ENCODE assay signal across 8 cellular contexts in genomic region chr19:49150106-49150943, GRCh38. TPM values are rescaled to one million over a fixed set of nuclear protein-coding genes. Genes with fewer than 3 reads are reported as not detected.
DNase-seq lines count a peak whose midpoint lies in the region; ATAC-seq, FAIRE-seq and TF ChIP-seq lines count a peak whose summit lies in the region.

No MANE protein-coding gene starts in this region.

- H4K20me1 ChIP-seq in Karpas-422 (ENCODE audit: insufficient read depth, low read depth, low read length) = no peaks in the 10 kb centered on the region
- no peaks in the 10 kb centered on the region for H4K20me1 ChIP-seq in PC-9 (ENCODE audit: insufficient read depth)

- peaks cover 11% of the 10 kb centered on the region for H3K9me3 Mint-ChIP-seq in activated naive CD4-positive, alpha-beta T cell treated with anti-CD3 and anti-CD28 coated beads, Interleukin-2, amount 50 U/mL, for 24 hours
- peaks cover 3% of the 10 kb centered on the region for H3K9me3 Mint-ChIP-seq in natural killer cell treated with Interleukin-12 subunit alpha and Interleukin-12 subunit beta and Interleukin-15 and Interleukin-18, amount 100 ng/mL, for 72 hours

- TF ChIP-seq POLR2A in vagina (IDR thresholded peaks at IDR 0.05) = peak in 1 of 2 donors; percentile 4

- no peak overlapping the region for H3K27ac Mint-ChIP-seq in activated naive CD4-positive, alpha-beta T cell treated with anti-CD3 and anti-CD28 coated beads, Interleukin-2, amount 50 U/mL, for 24 hours
- H3K27ac Mint-ChIP-seq in natural killer cell treated with Interleukin-12 subunit alpha and Interleukin-12 subunit beta and Interleukin-15 and Interleukin-18, amount 100 ng/mL, for 72 hours = no peak overlapping the region

- H3K27ac ChIP-seq in Karpas-422 (ENCODE audit: low read length) = no peak overlapping the region
- H3K27ac ChIP-seq in PC-9 = peak overlapping the region; percentile 37
- H3K27ac ChIP-seq in vagina = peak overlapping the region; percentile 66

- H3K9ac ChIP-seq in Karpas-422 (ENCODE audit: low read length) = peak overlapping the region; percentile 24; the same call in 1 of the 2 replicates

- H3K4me1 Mint-ChIP-seq in activated naive CD4-positive, alpha-beta T cell treated with anti-CD3 and anti-CD28 coated beads, Interleukin-2, amount 50 U/mL, for 24 hours = peaks cover 24% of the 10 kb centered on the region
- peaks cover 28 to 30% of the 10 kb centered on the region in 2 donors for H3K4me1 Mint-ChIP-seq in natural killer cell treated with Interleukin-12 subunit alpha and Interleukin-12 subunit beta and Interleukin-15 and Interleukin-18, amount 100 ng/mL, for 72 hours (ENCODE audit: low read depth in 2 of 2)

- H3K9me2 ChIP-seq in Karpas-422 (replicated peaks; ENCODE audit: insufficient read depth, low read length) (no peaks in the 10 kb centered on the region), PC-9 (ENCODE audit: insufficient read depth) (no peaks in the 10 kb centered on the region)

- DNase-seq in DMS53 treated with DMSO at 0.1 percent for 48 hours (lab: John Stamatoyannopoulos, UW; ENCODE audit: unreplicated experiment) (peak; percentile 86), Karpas-422 (peak; percentile 74), PC-9 (peak; percentile 63 to 85), frontal cortex (ENCODE audit: low spot score in 2 of 2) (peak; percentile 80 to 87), vagina (ENCODE audit: extremely low spot score in 2 of 2) (no peak)
- DNase-seq in natural killer cell treated with Interleukin-12 subunit alpha and Interleukin-12 subunit beta and Interleukin-15 and Interleukin-18, amount 100 ng/mL, for 72 hours (ENCODE audit: low spot score) = peak; percentile 73

- H3K9me3 ChIP-seq in Karpas-422 (ENCODE audit: low read length) (no peaks in the 10 kb centered on the region), PC-9 (ENCODE audit: insufficient read depth, low read depth) (no peaks in the 10 kb centered on the region), vagina (no peaks in the 10 kb centered on the region)

- H3K4me3 ChIP-seq in Karpas-422 (ENCODE audit: low read length) (peak overlapping the region; percentile 25; the same call in 1 of the 2 replicates), PC-9 (peak overlapping the region; percentile 88), vagina (peak overlapping the region; percentile 55 to 84)

- TF ChIP-seq CTCF in PC-9 (conservative IDR thresholded peaks at IDR 0.05) (no peak), vagina (IDR thresholded peaks at IDR 0.05) (no peak)

- peak overlapping the region; percentile 49 for H3K4me2 ChIP-seq in Karpas-422 (ENCODE audit: low read depth, low read length, poor library complexity, severe bottlenecking)
- H3K4me2 ChIP-seq in PC-9 = peak overlapping the region; percentile 99

- POLR2A ChIA-PET in PC-9 (lab: Charles Lee; ENCODE audit: unreplicated experiment) = interaction anchor here (0.6 to 0.7 kb wide), 3 partner anchors 175 to 1053 kb away, joined by 6 to 11 read pairs (median 9); partner anchors contain the start of gene MYH14

- no peaks in the 10 kb centered on the region for H3K36me3 ChIP-seq in Karpas-422 (ENCODE audit: insufficient read depth, low read length)
- H3K36me3 ChIP-seq in PC-9 (ENCODE audit: low read depth) = no peaks in the 10 kb centered on the region
- H3K36me3 ChIP-seq in vagina = no peaks in the 10 kb centered on the region

- no peak for FAIRE-seq in frontal cortex (lab: Jason Lieb, UNC)

- BruUV-seq in PC-9 (replicated peaks; lab: Mats Ljungman, UMichigan) = TSS peak; percentile 78

- H3F3A ChIP-seq in PC-9 (ENCODE audit: insufficient read depth, low read depth) = peaks cover 22% of the 10 kb centered on the region; the same call in 1 of the 2 replicates

- H2AFZ ChIP-seq in Karpas-422 (ENCODE audit: low read length) = 0 out of 2 replicates have a peak overlapping the region, but pooled peaks have one; percentile 23
- H2AFZ ChIP-seq in PC-9 = peak overlapping the region; percentile 92

- H3K4me1 ChIP-seq in Karpas-422 (ENCODE audit: low read length) = peaks cover 22% of the 10 kb centered on the region
- H3K4me1 ChIP-seq in PC-9 (replicated peaks; ENCODE audit: insufficient read depth) = peaks cover 16% of the 10 kb centered on the region; the same call in 1 of the 2 replicates
- peaks cover 47% of the 10 kb centered on the region for H3K4me1 ChIP-seq in vagina

- H3K4me3 Mint-ChIP-seq in activated naive CD4-positive, alpha-beta T cell treated with anti-CD3 and anti-CD28 coated beads, Interleukin-2, amount 50 U/mL, for 24 hours = peak overlapping the region; percentile 86
- H3K4me3 Mint-ChIP-seq in natural killer cell treated with Interleukin-12 subunit alpha and Interleukin-12 subunit beta and Interleukin-15 and Interleukin-18, amount 100 ng/mL, for 72 hours = peak overlapping the region; percentile 91

- intact Hi-C loops in PC-9 (cut with micrococcal nuclease; ENCODE audit: unreplicated experiment) = no loop called here
- intact Hi-C loops in vagina (cut with DNase I) = no loop called here

- H3K27me3 ChIP-seq in Karpas-422 (ENCODE audit: low read length) (no peaks in the 10 kb centered on the region), PC-9 (ENCODE audit: insufficient read depth, low read depth) (no peaks in the 10 kb centered on the region), vagina (no peaks in the 10 kb centered on the region)

- H3K79me2 ChIP-seq in Karpas-422 (ENCODE audit: low read length) = no peaks in the 10 kb centered on the region
- H3K79me2 ChIP-seq in PC-9 (ENCODE audit: low read depth) = no peaks in the 10 kb centered on the region

- H3K27me3 Mint-ChIP-seq in activated naive CD4-positive, alpha-beta T cell treated with anti-CD3 and anti-CD28 coated beads, Interleukin-2, amount 50 U/mL, for 24 hours = peaks cover 54% of the 10 kb centered on the region
- H3K27me3 Mint-ChIP-seq in natural killer cell treated with Interleukin-12 subunit alpha and Interleukin-12 subunit beta and Interleukin-15 and Interleukin-18, amount 100 ng/mL, for 72 hours = peaks cover 23 to 40% of the 10 kb centered on the region in 2 donors

- H3K36me3 Mint-ChIP-seq in activated naive CD4-positive, alpha-beta T cell treated with anti-CD3 and anti-CD28 coated beads, Interleukin-2, amount 50 U/mL, for 24 hours = no peaks in the 10 kb centered on the region
- H3K36me3 Mint-ChIP-seq in natural killer cell treated with Interleukin-12 subunit alpha and Interleukin-12 subunit beta and Interleukin-15 and Interleukin-18, amount 100 ng/mL, for 72 hours = no peaks in the 10 kb centered on the region

- CTCF ChIA-PET in PC-9 (lab: Charles Lee) = interaction anchor here (0.6 to 0.7 kb wide), 3 partner anchors 21 to 277 kb away, joined by 3 to 5 read pairs (median 4); no protein-coding TSS in a partner anchor

- ATAC-seq in natural killer cell treated with Interleukin-12 subunit alpha and Interleukin-12 subunit beta and Interleukin-15 and Interleukin-18, amount 100 ng/mL, for 72 hours = peak; percentile 65 to 66
- ATAC-seq in GM18861 (IDR thresholded peaks at IDR 0.05; ENCODE audit: unreplicated experiment) = no peak

RNA-seq across cellular contexts. Expression of gene HRC, which starts 4.9 kb away (rescaled TPM):
- total RNA-seq in Karpas-422 (2014; rRNA removed; shearing (Covaris generic); ENCODE audit: low replicate concordance) = not detected in 2 replicates
- total RNA-seq in PC-9 (2021) (0.50 TPM in 1 of 2 replicates, not detected in the other), frontal cortex (0.41 TPM), vagina (0.25 TPM)
- not detected for total RNA-seq in natural killer cell treated with Interleukin-12 subunit alpha and Interleukin-12 subunit beta and Interleukin-15 and Interleukin-18, amount 100 ng/mL, for 72 hours

RNA-seq across cellular contexts. Expression of gene TRPM4, which starts 7.3 kb away (rescaled TPM):
- total RNA-seq in Karpas-422 (2014; rRNA removed; shearing (Covaris generic); ENCODE audit: low replicate concordance) = not detected in 2 replicates
- total RNA-seq in PC-9 (2021) = 43.8 and 62.3 TPM in 2 replicates
- total RNA-seq in frontal cortex = 4.1 TPM
- not detected for total RNA-seq in natural killer cell treated with Interleukin-12 subunit alpha and Interleukin-12 subunit beta and Interleukin-15 and Interleukin-18, amount 100 ng/mL, for 72 hours
- total RNA-seq in vagina = 22.8 TPM

RNA-seq across cellular contexts. Expression of gene PPFIA3, which starts 31.0 kb away (rescaled TPM):
- 5.4 and 7.9 TPM in 2 replicates for total RNA-seq in Karpas-422 (2014; rRNA removed; shearing (Covaris generic); ENCODE audit: low replicate concordance)
- 8.3 and 10.1 TPM in 2 replicates for total RNA-seq in PC-9 (2021)
- total RNA-seq in frontal cortex = 47.7 TPM
- 10 to 100 TPM in 1 of 2 donors, 1 to 10 TPM in 1; 7.0 to 11.3 TPM for total RNA-seq in natural killer cell treated with Interleukin-12 subunit alpha and Interleukin-12 subunit beta and Interleukin-15 and Interleukin-18, amount 100 ng/mL, for 72 hours
- 4.7 TPM for total RNA-seq in vagina

RNA-seq across cellular contexts. Expression of gene C19orf73, which starts 31.4 kb away (rescaled TPM):
- 3.4 and 5.5 TPM in 2 replicates for total RNA-seq in Karpas-422 (2014; rRNA removed; shearing (Covaris generic); ENCODE audit: low replicate concordance)
- total RNA-seq in PC-9 (2021) (1.5 and 3.0 TPM in 2 replicates), frontal cortex (1.2 TPM), vagina (not detected)
- total RNA-seq in natural killer cell treated with Interleukin-12 subunit alpha and Interleukin-12 subunit beta and Interleukin-15 and Interleukin-18, amount 100 ng/mL, for 72 hours = 1 to 10 TPM in 1 of 2 donors, under 1 TPM in 1; 0.95 to 2.9 TPM

RNA-seq across cellular contexts. Expression of gene LIN7B, which starts 36.2 kb away (rescaled TPM):
- total RNA-seq in Karpas-422 (2014; rRNA removed; shearing (Covaris generic); ENCODE audit: low replicate concordance) = 6.4 and 23.4 TPM in 2 replicates
- total RNA-seq in PC-9 (2021) (6.5 and 7.0 TPM in 2 replicates), frontal cortex (31.0 TPM), vagina (23.8 TPM)
- total RNA-seq in natural killer cell treated with Interleukin-12 subunit alpha and Interleukin-12 subunit beta and Interleukin-15 and Interleukin-18, amount 100 ng/mL, for 72 hours = 1 to 10 TPM; 6.0 to 6.1 TPM

Comparison
In these comparisons a context has a peak if more than half of its experiments do, and no peak if none do; other contexts are left out.
1. DNase-seq: peak in DMS53 treated with DMSO at 0.1 percent for 48 hours (single experiment), Karpas-422 (single experiment), PC-9 (2 of 2), frontal cortex (2 of 2) and natural killer cell treated with Interleukin-12 subunit alpha and Interleukin-12 subunit beta and Interleukin-15 and Interleukin-18, amount 100 ng/mL, for 72 hours (single experiment); none in vagina (0 of 2).
2. H3K4me3 ChIP-seq: peak in every context shown above with its lines; median percentile 88 in PC-9; 70 in vagina; 25 in Karpas-422.